Comparison of ENCODE assay signal across 8 cellular contexts in genomic region chr15:30992073-30992363, GRCh38. TPM values are rescaled to one million over a fixed set of nuclear protein-coding genes. Genes with fewer than 3 reads are reported as not detected.
A peak's percentile ranks its signal among the peaks of the same experiment; 100 is the strongest.
DNase-seq lines count a peak whose midpoint lies in the region; ATAC-seq lines count a peak whose summit lies in the region.

No MANE protein-coding gene starts in this region.

- no peak for DNase-seq in activated naive CD4-positive, alpha-beta T cell treated with anti-CD3 and anti-CD28 coated beads, Interleukin-2, amount 10 ng/mL, durations not matched to agents 7 days and 5 days
- no peak for DNase-seq in activated naive CD4-positive, alpha-beta T cell treated with anti-CD3 and anti-CD28 coated beads, Interleukin-2, amount 50 U/mL, for 16 hours
- no peak for DNase-seq in activated CD4-positive, alpha-beta memory T cell treated with anti-CD3 and anti-CD28 coated beads, Interleukin-2, amount 10 ng/mL, durations not matched to agents 7 days and 5 days
- DNase-seq in right cardiac atrium (no peak), NCI-H2081 (lab: John Stamatoyannopoulos, UW) (no peak), NCI-H1436 (lab: John Stamatoyannopoulos, UW) (no peak)
- DNase-seq in stimulated activated effector memory CD8-positive, alpha-beta T cell treated with anti-CD3 and anti-CD28 coated beads, Interleukin-12 subunit alpha, Interleukin-12 subunit beta, amount 100 ng/mL, for 72 hours (ENCODE audit: low spot score in 2 of 2): no peak
- DNase-seq in activated effector memory CD4-positive, alpha-beta T cell treated with Interleukin-2 at 50 U/mL for 16 hours: no peak

- H3K4me1 ChIP-seq in right cardiac atrium (ENCODE audit: control insufficient read depth, insufficient read depth, low read length): peaks cover 5% of the 10 kb centered on the region

- WGBS in right cardiac atrium: under 1% methylated on average over 10 of the region's 10 CpGs

- no peaks in the 10 kb centered on the region for H3K27me3 ChIP-seq in right cardiac atrium (ENCODE audit: control insufficient read depth, insufficient read depth)

- H3K27ac ChIP-seq in right cardiac atrium (ENCODE audit: low read length): peak overlapping the region; percentile 85

- H3K36me3 Mint-ChIP-seq in activated naive CD4-positive, alpha-beta T cell treated with anti-CD3 and anti-CD28 coated beads, Interleukin-2, amount 10 ng/mL, durations not matched to agents 7 days and 5 days: peaks cover 15% of the 10 kb centered on the region
- peaks cover 12% of the 10 kb centered on the region for H3K36me3 Mint-ChIP-seq in activated CD4-positive, alpha-beta memory T cell treated with anti-CD3 and anti-CD28 coated beads, Interleukin-2, amount 10 ng/mL, durations not matched to agents 7 days and 5 days (ENCODE audit: low read depth)
- peaks cover 18% of the 10 kb centered on the region for H3K36me3 Mint-ChIP-seq in stimulated activated effector memory CD8-positive, alpha-beta T cell treated with anti-CD3 and anti-CD28 coated beads, Interleukin-12 subunit alpha, Interleukin-12 subunit beta, amount 100 ng/mL, for 72 hours

- H3K9me3 ChIP-seq in right cardiac atrium (ENCODE audit: control insufficient read depth, low read length): no peaks in the 10 kb centered on the region

- intact Hi-C loops in right cardiac atrium (cut with DNase I): no loop called here

- POLR2A ChIA-PET in activated CD4-positive, alpha-beta memory T cell treated with anti-CD3 and anti-CD28 coated beads, Interleukin-2, amount 10 ng/mL, durations not matched to agents 7 days and 5 days (lab: Charles Lee): interaction anchor here (0.7 to 2.0 kb wide), 14 partner anchors 9 to 373 kb away, joined by 3 to 26 read pairs (median 4); no protein-coding TSS in a partner anchor

- peaks cover 6% of the 10 kb centered on the region for H3K27me3 Mint-ChIP-seq in activated naive CD4-positive, alpha-beta T cell treated with anti-CD3 and anti-CD28 coated beads, Interleukin-2, amount 10 ng/mL, durations not matched to agents 7 days and 5 days
- H3K27me3 Mint-ChIP-seq in activated CD4-positive, alpha-beta memory T cell treated with anti-CD3 and anti-CD28 coated beads, Interleukin-2, amount 10 ng/mL, durations not matched to agents 7 days and 5 days: peaks cover 9% of the 10 kb centered on the region

- no peaks in the 10 kb centered on the region for H3K9me3 Mint-ChIP-seq in activated naive CD4-positive, alpha-beta T cell treated with anti-CD3 and anti-CD28 coated beads, Interleukin-2, amount 10 ng/mL, durations not matched to agents 7 days and 5 days
- H3K9me3 Mint-ChIP-seq in activated CD4-positive, alpha-beta memory T cell treated with anti-CD3 and anti-CD28 coated beads, Interleukin-2, amount 10 ng/mL, durations not matched to agents 7 days and 5 days: no peaks in the 10 kb centered on the region
- H3K9me3 Mint-ChIP-seq in stimulated activated effector memory CD8-positive, alpha-beta T cell treated with anti-CD3 and anti-CD28 coated beads, Interleukin-12 subunit alpha, Interleukin-12 subunit beta, amount 100 ng/mL, for 72 hours: no peaks in the 10 kb centered on the region

- H3K4me3 ChIP-seq in right cardiac atrium (ENCODE audit: low read length): peak overlapping the region; percentile 97

- peak overlapping the region; percentile 76 for H3K4me3 Mint-ChIP-seq in activated naive CD4-positive, alpha-beta T cell treated with anti-CD3 and anti-CD28 coated beads, Interleukin-2, amount 10 ng/mL, durations not matched to agents 7 days and 5 days
- H3K4me3 Mint-ChIP-seq in activated CD4-positive, alpha-beta memory T cell treated with anti-CD3 and anti-CD28 coated beads, Interleukin-2, amount 10 ng/mL, durations not matched to agents 7 days and 5 days: peak overlapping the region; percentile 81
- H3K4me3 Mint-ChIP-seq in stimulated activated effector memory CD8-positive, alpha-beta T cell treated with anti-CD3 and anti-CD28 coated beads, Interleukin-12 subunit alpha, Interleukin-12 subunit beta, amount 100 ng/mL, for 72 hours: peak overlapping the region; percentile 93

- peak overlapping the region; percentile 81 for H3K27ac Mint-ChIP-seq in activated naive CD4-positive, alpha-beta T cell treated with anti-CD3 and anti-CD28 coated beads, Interleukin-2, amount 10 ng/mL, durations not matched to agents 7 days and 5 days
- peak overlapping the region; percentile 68 for H3K27ac Mint-ChIP-seq in activated CD4-positive, alpha-beta memory T cell treated with anti-CD3 and anti-CD28 coated beads, Interleukin-2, amount 10 ng/mL, durations not matched to agents 7 days and 5 days
- H3K27ac Mint-ChIP-seq in stimulated activated effector memory CD8-positive, alpha-beta T cell treated with anti-CD3 and anti-CD28 coated beads, Interleukin-12 subunit alpha, Interleukin-12 subunit beta, amount 100 ng/mL, for 72 hours: peak overlapping the region; percentile 15

- peak; percentile 37 to 53 for ATAC-seq in right cardiac atrium
- ATAC-seq in stimulated activated effector memory CD8-positive, alpha-beta T cell treated with anti-CD3 and anti-CD28 coated beads, Interleukin-12 subunit alpha, Interleukin-12 subunit beta, amount 100 ng/mL, for 72 hours: no peak

- CTCF ChIA-PET in activated naive CD4-positive, alpha-beta T cell treated with anti-CD3 and anti-CD28 coated beads, Interleukin-2, amount 10 ng/mL, durations not matched to agents 7 days and 5 days (lab: Charles Lee): interaction anchor here (1.7 kb wide), 1 partner anchor 137 kb away, joined by 3 read pairs; no protein-coding TSS in a partner anchor
- CTCF ChIA-PET in activated CD4-positive, alpha-beta memory T cell treated with anti-CD3 and anti-CD28 coated beads, Interleukin-2, amount 10 ng/mL, durations not matched to agents 7 days and 5 days (lab: Charles Lee): interaction anchor here (0.6 to 1.8 kb wide), 5 partner anchors 9 to 497 kb away, joined by 3 to 4 read pairs (median 4); no protein-coding TSS in a partner anchor

- H3K4me1 Mint-ChIP-seq in activated naive CD4-positive, alpha-beta T cell treated with anti-CD3 and anti-CD28 coated beads, Interleukin-2, amount 10 ng/mL, durations not matched to agents 7 days and 5 days: peaks cover 29% of the 10 kb centered on the region
- H3K4me1 Mint-ChIP-seq in activated CD4-positive, alpha-beta memory T cell treated with anti-CD3 and anti-CD28 coated beads, Interleukin-2, amount 10 ng/mL, durations not matched to agents 7 days and 5 days: peaks cover 30% of the 10 kb centered on the region
- peaks cover 29% of the 10 kb centered on the region for H3K4me1 Mint-ChIP-seq in stimulated activated effector memory CD8-positive, alpha-beta T cell treated with anti-CD3 and anti-CD28 coated beads, Interleukin-12 subunit alpha, Interleukin-12 subunit beta, amount 100 ng/mL, for 72 hours

RNA-seq across cellular contexts. Expression of gene MTMR10, which starts 0.6 kb away (rescaled TPM):
- 10 to 100 TPM; 21.8 to 23.3 TPM for total RNA-seq in activated CD4-positive, alpha-beta memory T cell treated with anti-CD3 and anti-CD28 coated beads, Interleukin-2, amount 10 ng/mL, durations not matched to agents 7 days and 5 days
- 10 to 100 TPM; 14.8 to 29.5 (median 28.3) TPM for total RNA-seq in right cardiac atrium
- polyA plus RNA-seq in right cardiac atrium: 12.7 TPM

Comparison
In these comparisons a context has a peak if more than half of its experiments do, and no peak if none do; other contexts are left out.
1. H3K27ac Mint-ChIP-seq: peak in every context shown above with its lines; median percentile 81 in activated naive CD4-positive, alpha-beta T cell treated with anti-CD3 and anti-CD28 coated beads, Interleukin-2, amount 10 ng/mL, durations not matched to agents 7 days and 5 days; 68 in activated CD4-positive, alpha-beta memory T cell treated with anti-CD3 and anti-CD28 coated beads, Interleukin-2, amount 10 ng/mL, durations not matched to agents 7 days and 5 days; 15 in stimulated activated effector memory CD8-positive, alpha-beta T cell treated with anti-CD3 and anti-CD28 coated beads, Interleukin-12 subunit alpha, Interleukin-12 subunit beta, amount 100 ng/mL, for 72 hours.